In the genomic region with DNA sequence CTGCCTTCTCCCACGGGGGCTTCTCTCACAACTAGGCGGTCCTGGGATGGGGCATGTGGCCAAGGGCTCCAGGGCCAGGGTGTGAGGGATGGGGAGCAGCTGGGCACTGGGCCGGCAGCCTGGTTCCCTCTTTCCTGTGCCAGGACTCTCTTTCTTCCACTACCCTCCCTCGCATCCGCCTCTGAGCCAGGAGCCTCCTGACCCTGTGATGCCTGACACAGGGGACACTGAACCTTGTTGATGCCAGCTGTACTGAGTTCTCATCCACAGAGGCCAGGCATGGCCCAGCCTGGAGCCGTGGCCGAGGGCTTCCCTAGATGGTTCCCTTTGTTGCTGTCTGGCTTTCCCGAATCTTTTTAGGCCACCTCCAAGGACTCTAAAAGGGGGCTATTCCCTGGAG, we compare ENCODE assay signal across 6 cellular contexts. TPM values are rescaled to one million over a fixed set of nuclear protein-coding genes. Genes with fewer than 3 reads are reported as not detected.
"Had no signal": no experiment of that assay in that cellular context is flagged by ENCODE, and none has a peak within 500 bp of the region (broad histone marks: within the 10 kb centered on the region; RNA-seq: fewer than 3 reads in every experiment).

No MANE protein-coding gene starts in this region.

RNA-seq across cellular contexts. Expression of gene AOC3, which starts 5.5 kb away (rescaled TPM):
- total RNA-seq: SJSA1 had no signal
- polyA plus RNA-seq: IgD-negative memory B cell had no signal

RNA-seq across cellular contexts. Expression of gene AOC2, which starts 12.1 kb away (rescaled TPM):
- total RNA-seq: M059J had no signal
- polyA plus RNA-seq: IgD-negative memory B cell had no signal

RNA-seq across cellular contexts. Expression of gene G6PC1, which starts 44.1 kb away (rescaled TPM):
- total RNA-seq: HT1080, K562, M059J, Right ventricle myocardium superior, SJSA1 had no signal
- polyA plus RNA-seq: IgD-negative memory B cell, K562 had no signal
